Comparison of ENCODE assay signal across 19 cellular contexts in the genomic region with DNA sequence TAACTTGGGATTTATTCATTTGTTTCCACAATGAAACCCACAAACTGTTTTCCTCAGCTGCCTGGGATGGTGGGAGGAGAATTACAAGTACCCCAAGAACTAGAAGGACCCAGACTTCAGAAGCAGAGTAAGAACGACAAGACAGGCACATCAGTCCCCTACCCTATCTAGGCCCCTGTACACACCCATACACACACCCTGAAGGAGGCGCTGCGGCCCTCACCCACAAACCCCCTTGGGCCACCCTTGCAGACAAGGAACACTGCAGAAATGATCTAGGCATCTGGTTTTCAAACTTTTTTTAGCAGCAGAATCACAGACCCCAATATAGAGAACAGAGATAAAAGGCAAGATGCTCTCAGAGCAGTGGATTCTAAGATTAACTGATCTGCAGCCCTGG. TPM values are rescaled to one million over a fixed set of nuclear protein-coding genes. Genes with fewer than 3 reads are reported as not detected.
A peak's percentile ranks its signal among the peaks of the same experiment; 100 is the strongest.
DNase-seq lines count a peak whose midpoint lies in the region; ATAC-seq and TF ChIP-seq lines count a peak whose summit lies in the region.
"Had no signal": no experiment of that assay in that cellular context is flagged by ENCODE, and none has a peak within 500 bp of the region (broad histone marks: within the 10 kb centered on the region; RNA-seq: fewer than 3 reads in every experiment).

No MANE protein-coding gene starts in this region.

- H3K23me2 ChIP-seq in H9 (ENCODE audit: insufficient read length, low read depth, low read length, poor library complexity, severe bottlenecking): no peaks in the 10 kb centered on the region

- H3K36me3 Mint-ChIP-seq in activated CD4-positive, alpha-beta T cell treated with anti-CD3 and anti-CD28 coated beads, Interleukin-2, amount 10 ng/mL, durations not matched to agents 24 days and 14 days (ENCODE audit: low read depth): peaks cover 31% of the 10 kb centered on the region
- peaks cover 0 to 3% (median 2%) of the 10 kb centered on the region in 3 experiments; a peak in 2 of 7 replicates for H3K36me3 Mint-ChIP-seq in H9 (ENCODE audit: insufficient read depth in 1 of 3, low read depth in 3 of 3)
- H3K36me3 Mint-ChIP-seq in activated T-helper 17 cell treated with anti-CD3 and anti-CD28 coated beads, Interleukin-2, amount 50 U/mL, for 72 hours (ENCODE audit: low read depth): peaks cover 5% of the 10 kb centered on the region

- H3K27me3 ChIP-seq in H9 (ENCODE audit: insufficient read depth, low read length) (no peaks in the 10 kb centered on the region), vagina (no peaks in the 10 kb centered on the region)
- H3K27me3 ChIP-seq: esophagus muscularis mucosa had no signal

- H3K4me1 Mint-ChIP-seq in activated CD4-positive, alpha-beta T cell treated with anti-CD3 and anti-CD28 coated beads, Interleukin-2, amount 10 ng/mL, durations not matched to agents 24 days and 14 days: peaks cover 59% of the 10 kb centered on the region
- H3K4me1 Mint-ChIP-seq in H9: peaks cover 36 to 50% of the 10 kb centered on the region in 2 experiments
- H3K4me1 Mint-ChIP-seq in activated T-helper 17 cell treated with anti-CD3 and anti-CD28 coated beads, Interleukin-2, amount 50 U/mL, for 72 hours: peaks cover 46% of the 10 kb centered on the region

- no peak overlapping the region for H3K4ac ChIP-seq in H9 (ENCODE audit: low read depth, low read length)

- no peak overlapping the region for H2BK12ac ChIP-seq in H9 (ENCODE audit: insufficient read length, low read depth, low read length)

- H2BK120ac ChIP-seq in H9 (ENCODE audit: low read depth, low read length, poor library complexity, severe bottlenecking): no peak overlapping the region

- no peak overlapping the region for H3K23ac ChIP-seq in H9 (ENCODE audit: insufficient read length, low read depth, low read length)

- no peak overlapping the region for H3K9ac ChIP-seq in H9 (ENCODE audit: extremely low read depth, insufficient read length, low read length)

- no peak overlapping the region for H4K8ac ChIP-seq in H9 (replicated peaks; ENCODE audit: insufficient read length, low read depth, low read length)

- H3K27me3 Mint-ChIP-seq in activated CD4-positive, alpha-beta T cell treated with anti-CD3 and anti-CD28 coated beads, Interleukin-2, amount 10 ng/mL, durations not matched to agents 24 days and 14 days: no peaks in the 10 kb centered on the region
- no peaks in the 10 kb centered on the region for H3K27me3 Mint-ChIP-seq in H9 (ENCODE audit: low read depth)
- H3K27me3 Mint-ChIP-seq in activated T-helper 17 cell treated with anti-CD3 and anti-CD28 coated beads, Interleukin-2, amount 50 U/mL, for 72 hours: no peaks in the 10 kb centered on the region
- H3K27me3 Mint-ChIP-seq: progenitor cell of endocrine pancreas had no signal

- no peaks in the 10 kb centered on the region for H3K9me3 ChIP-seq in H9 (ENCODE audit: control insufficient read depth, low read depth, low read length)
- H3K9me3 ChIP-seq in vagina: no peaks in the 10 kb centered on the region
- H3K9me3 ChIP-seq: esophagus muscularis mucosa, left ventricle myocardium inferior had no signal

- no peak overlapping the region for H2AFZ ChIP-seq in H9 (ENCODE audit: low read length)
- H2AFZ ChIP-seq: PC-9 had no signal

- no peak overlapping the region for H3K18ac ChIP-seq in H9 (ENCODE audit: insufficient read length, low read depth, low read length)

- no peak overlapping the region for H4K5ac ChIP-seq in H9 (ENCODE audit: insufficient read length, low read depth, low read length)

- no peak for DNase-seq in activated CD4-positive, alpha-beta T cell treated with anti-CD3 and anti-CD28 coated beads, Interleukin-2, amount 10 ng/mL, durations not matched to agents 24 days and 14 days
- no peak for DNase-seq in activated CD4-positive, alpha-beta T cell treated with anti-CD3 and anti-CD28 coated beads, Interleukin-2, amount 50 U/mL, for 1 hour
- DNase-seq in H9 (peak; percentile 38), mesenteric fat pad (ENCODE audit: low spot score) (peak; percentile 64), NCI-H2196 treated with DMSO at 0.1 percent for 48 hours (lab: John Stamatoyannopoulos, UW; ENCODE audit: unreplicated experiment) (no peak), vagina (ENCODE audit: extremely low spot score in 2 of 2) (no peak)
- DNase-seq: anterior cingulate cortex, EL, Kasumi-1, left ventricle myocardium inferior, NCI-H1694, NCI-H446 treated with DMSO at 0.1 percent for 48 hours, PC-9 had no signal

- no peak overlapping the region for H3K14ac ChIP-seq in H9 (ENCODE audit: insufficient read depth, low read length)

- no peak overlapping the region for H3T11ph ChIP-seq in H9 (ENCODE audit: low read length)

- no peak overlapping the region for H2AK5ac ChIP-seq in H9 (ENCODE audit: insufficient read length, low read length)

- no peak overlapping the region for H3K4me3 ChIP-seq in vagina
- H3K4me3 ChIP-seq: coronary artery, esophagus muscularis mucosa, left ventricle myocardium inferior, PC-9 had no signal

- WGBS in H9 (ENCODE audit: extremely low coverage, insufficient read length, low lambda C conversion rate): no CpG with 5 or more reads among the region's 3 CpGs

- intact Hi-C loops in activated CD4-positive, alpha-beta T cell treated with anti-CD3 and anti-CD28 coated beads, Interleukin-2, amount 10 ng/mL, durations not matched to agents 24 days and 14 days (cut with micrococcal nuclease): no loop called here
- intact Hi-C loops in vagina (cut with DNase I): no loop called here

- H4K20me1 ChIP-seq in H9 (ENCODE audit: control insufficient read depth, insufficient read depth, insufficient read length): peaks cover 2% of the 10 kb centered on the region

- peaks cover 11% of the 10 kb centered on the region for H3K79me1 ChIP-seq in H9 (ENCODE audit: insufficient read depth, low read depth, low read length, poor library complexity, severe bottlenecking)

- no peak overlapping the region for H3K4me3 Mint-ChIP-seq in activated CD4-positive, alpha-beta T cell treated with anti-CD3 and anti-CD28 coated beads, Interleukin-2, amount 10 ng/mL, durations not matched to agents 24 days and 14 days
- H3K4me3 Mint-ChIP-seq in H9: no peak overlapping the region
- H3K4me3 Mint-ChIP-seq in activated T-helper 17 cell treated with anti-CD3 and anti-CD28 coated beads, Interleukin-2, amount 50 U/mL, for 72 hours: no peak overlapping the region
- H3K4me3 Mint-ChIP-seq: CD14-positive monocyte had no signal

- H2BK15ac ChIP-seq in H9 (ENCODE audit: low read depth, low read length): no peak overlapping the region

- no peak for ATAC-seq in activated T-helper 17 cell treated with anti-CD3 and anti-CD28 coated beads, Interleukin-2, amount 50 U/mL, for 72 hours (replicated peaks)
- ATAC-seq in HG02678 (IDR thresholded peaks at IDR 0.05; ENCODE audit: unreplicated experiment): no peak

- H3K4me1 ChIP-seq in H9 (ENCODE audit: insufficient read depth, low read length): no peaks in the 10 kb centered on the region
- H3K4me1 ChIP-seq in vagina: peaks cover 24% of the 10 kb centered on the region

- H3K27ac Mint-ChIP-seq in activated CD4-positive, alpha-beta T cell treated with anti-CD3 and anti-CD28 coated beads, Interleukin-2, amount 10 ng/mL, durations not matched to agents 24 days and 14 days: peak overlapping the region; percentile 56
- H3K27ac Mint-ChIP-seq in H9: peak overlapping the region in 1 of 3 experiments; percentile 1; a peak in 1 of 7 replicates
- peak overlapping the region; percentile 29 for H3K27ac Mint-ChIP-seq in activated T-helper 17 cell treated with anti-CD3 and anti-CD28 coated beads, Interleukin-2, amount 50 U/mL, for 72 hours
- H3K27ac Mint-ChIP-seq: progenitor cell of endocrine pancreas had no signal

- no peak overlapping the region for H2BK5ac ChIP-seq in H9 (ENCODE audit: insufficient read length, low read length)

- H3K4me2 ChIP-seq in H9 (ENCODE audit: insufficient read depth, insufficient read length, low read length): no peak overlapping the region
- H3K4me2 ChIP-seq: PC-9 had no signal

- H3K79me2 ChIP-seq in H9 (ENCODE audit: insufficient read depth, low read length): peaks cover 19% of the 10 kb centered on the region; the same call in 1 of the 2 replicates

- no peak overlapping the region for H3K56ac ChIP-seq in H9 (ENCODE audit: insufficient read length, low read depth, low read length)

- H2BK20ac ChIP-seq in H9 (ENCODE audit: low read depth, low read length, poor library complexity, severe bottlenecking): no peak overlapping the region

- no peak overlapping the region for H4K91ac ChIP-seq in H9 (ENCODE audit: insufficient read length, low read depth, low read length)

- no peaks in the 10 kb centered on the region for H3K36me3 ChIP-seq in vagina
- H3K36me3 ChIP-seq: esophagus muscularis mucosa, left ventricle myocardium inferior had no signal

- no peak for TF ChIP-seq POLR2A in vagina (IDR thresholded peaks at IDR 0.05)

- TF ChIP-seq CTCF in H9 (conservative IDR thresholded peaks at IDR 0.05) (peak; percentile 55), vagina (IDR thresholded peaks at IDR 0.05) (no peak)

- no peaks in the 10 kb centered on the region for H3K9me3 Mint-ChIP-seq in activated CD4-positive, alpha-beta T cell treated with anti-CD3 and anti-CD28 coated beads, Interleukin-2, amount 10 ng/mL, durations not matched to agents 24 days and 14 days
- no peaks in the 10 kb centered on the region for H3K9me3 Mint-ChIP-seq in H9
- no peaks in the 10 kb centered on the region for H3K9me3 Mint-ChIP-seq in activated T-helper 17 cell treated with anti-CD3 and anti-CD28 coated beads, Interleukin-2, amount 50 U/mL, for 72 hours
- H3K9me3 Mint-ChIP-seq: CD14-positive monocyte had no signal

- no peak overlapping the region for H3K27ac ChIP-seq in H9 (ENCODE audit: insufficient read length, low read depth, low read length)
- H3K27ac ChIP-seq in vagina: no peak overlapping the region
- H3K27ac ChIP-seq: coronary artery, esophagus muscularis mucosa, left ventricle myocardium inferior, PC-9 had no signal

RNA-seq across cellular contexts. Expression of a gene that starts 55.0 kb away (rescaled TPM):
- 37.0 and 37.3 TPM in 2 replicates for total RNA-seq in activated CD4-positive, alpha-beta T cell treated with anti-CD3 and anti-CD28 coated beads, Interleukin-2, amount 10 ng/mL, durations not matched to agents 24 days and 14 days
- total RNA-seq in H9 (2021): 18.0 and 19.7 TPM in 2 replicates
- 10 to 100 TPM; 16.6 to 32.4 TPM for total RNA-seq in activated T-helper 17 cell treated with anti-CD3 and anti-CD28 coated beads, Interleukin-2, amount 50 U/mL, for 72 hours
- total RNA-seq in mesenteric fat pad: 3.3 TPM
- 20.6 TPM for total RNA-seq in vagina

Comparison
In these comparisons a context has a peak if more than half of its experiments do, and no peak if none do; other contexts are left out.
1. DNase-seq: peak in H9 (single experiment) and mesenteric fat pad (single experiment); none in activated CD4-positive, alpha-beta T cell treated with anti-CD3 and anti-CD28 coated beads, Interleukin-2, amount 10 ng/mL, durations not matched to agents 24 days and 14 days (single experiment), activated CD4-positive, alpha-beta T cell treated with anti-CD3 and anti-CD28 coated beads, Interleukin-2, amount 50 U/mL, for 1 hour (single experiment), NCI-H2196 treated with DMSO at 0.1 percent for 48 hours (single experiment) and vagina (0 of 2).